Comparison of ENCODE assay signal across 15 cellular contexts in genomic region chr9:116484483-116484776, GRCh38.
DNase-seq lines count a peak whose midpoint lies in the region; ATAC-seq and TF ChIP-seq lines count a peak whose summit lies in the region.
"Had no signal": no experiment of that assay in that cellular context is flagged by ENCODE, and none has a peak within 500 bp of the region (broad histone marks: within the 10 kb centered on the region; RNA-seq: fewer than 3 reads in every experiment).

No MANE protein-coding gene starts in this region.

- no peak overlapping the region for H3K27ac ChIP-seq in right cardiac atrium (ENCODE audit: low read length)
- H3K27ac ChIP-seq in heart left ventricle = no peak overlapping the region
- peak overlapping the region; percentile 7 for H3K27ac ChIP-seq in lower lobe of right lung
- H3K27ac ChIP-seq in tibial artery = peak overlapping the region; percentile 44 to 67
- H3K27ac ChIP-seq: BLaER1 treated with 17β-estradiol and CSF1 and Interleukin-3, amounts not matched to agents 10 nM and 100 nM had no signal

- no peak for TF ChIP-seq CTCF in heart left ventricle (IDR thresholded peaks at IDR 0.05)
- no peak for TF ChIP-seq CTCF in lower lobe of right lung (IDR thresholded peaks at IDR 0.05)
- TF ChIP-seq CTCF in tibial artery (IDR thresholded peaks at IDR 0.05) = no peak

- no peaks in the 10 kb centered on the region for H3K9me3 ChIP-seq in right cardiac atrium (ENCODE audit: control insufficient read depth, low read length)
- H3K9me3 ChIP-seq in heart left ventricle = no peaks in the 10 kb centered on the region
- H3K9me3 ChIP-seq in lower lobe of right lung = no peaks in the 10 kb centered on the region
- no peaks in the 10 kb centered on the region for H3K9me3 ChIP-seq in tibial artery
- H3K9me3 ChIP-seq: BLaER1 treated with 17β-estradiol and CSF1 and Interleukin-3, amounts not matched to agents 10 nM and 100 nM had no signal

- DNase-seq in right cardiac atrium = peak in 2 of 3 donors; percentile 54 to 73
- no peak for DNase-seq in heart left ventricle
- no peak for DNase-seq in lower lobe of right lung
- peak in 1 of 2 donors; percentile 28 for DNase-seq in tibial artery
- no peak for DNase-seq in NOMO-1 treated with dmso at 0.1 percent for 144 hours (lab: John Stamatoyannopoulos, UW; ENCODE audit: unreplicated experiment)
- DNase-seq in putamen (ENCODE audit: low spot score) = no peak
- DNase-seq: 8988T; CD4-positive, CD25-positive, alpha-beta regulatory T cell; DMS53; GF-D8; H7; IMR-90 had no signal

- peaks cover 0 to 5% (median 0%) of the 10 kb centered on the region in 9 donors for H3K36me3 ChIP-seq in heart left ventricle
- no peaks in the 10 kb centered on the region for H3K36me3 ChIP-seq in lower lobe of right lung
- H3K36me3 ChIP-seq in tibial artery = no peaks in the 10 kb centered on the region

- H3K27me3 ChIP-seq in right cardiac atrium (ENCODE audit: control insufficient read depth, insufficient read depth) (no peaks in the 10 kb centered on the region), heart left ventricle (no peaks in the 10 kb centered on the region), lower lobe of right lung (ENCODE audit: low read depth) (no peaks in the 10 kb centered on the region), tibial artery (no peaks in the 10 kb centered on the region)
- H3K27me3 ChIP-seq: BLaER1 treated with 17β-estradiol and CSF1 and Interleukin-3, amounts not matched to agents 10 nM and 100 nM had no signal

- no peak overlapping the region for H3K4me3 ChIP-seq in right cardiac atrium (ENCODE audit: low read length)
- no peak overlapping the region for H3K4me3 ChIP-seq in heart left ventricle
- no peak overlapping the region for H3K4me3 ChIP-seq in lower lobe of right lung
- H3K4me3 ChIP-seq in tibial artery = no peak overlapping the region
- H3K4me3 ChIP-seq: BLaER1 treated with 17β-estradiol and CSF1 and Interleukin-3, amounts not matched to agents 10 nM and 100 nM; GM23338 had no signal

- WGBS in right cardiac atrium = 30% methylated on average over 5 of the region's 5 CpGs
- 79 to 88% (median 83%) methylated on average over 5 of the region's 5 CpGs for WGBS in heart left ventricle, 4 donors

- intact Hi-C loops in right cardiac atrium (cut with DNase I) (loop anchor here in 1 of 4 donors (10.0 kb wide), 1 partner anchor 330 kb away; the partner anchor contains the start of gene PAPPA), heart left ventricle (cut with DNase I) (no loop called here), lower lobe of right lung (cut with DNase I) (no loop called here), tibial artery (cut with DNase I; ENCODE audit: low total_unique reads) (loop anchor here (10.0 kb wide), 1 partner anchor 890 kb away; no protein-coding TSS in a partner anchor)

- TF ChIP-seq POLR2A in heart left ventricle (IDR thresholded peaks at IDR 0.05) = no peak

- peaks cover 13% of the 10 kb centered on the region for H3K4me1 ChIP-seq in right cardiac atrium (ENCODE audit: control insufficient read depth, insufficient read depth, low read length)
- peaks cover 0 to 16% (median 0%) of the 10 kb centered on the region in 12 donors for H3K4me1 ChIP-seq in heart left ventricle
- H3K4me1 ChIP-seq in lower lobe of right lung = peaks cover 1% of the 10 kb centered on the region
- H3K4me1 ChIP-seq in tibial artery = peaks cover 0 to 21% (median 19%) of the 10 kb centered on the region in 4 donors
- H3K4me1 ChIP-seq: BLaER1 treated with 17β-estradiol and CSF1 and Interleukin-3, amounts not matched to agents 10 nM and 100 nM had no signal

- ATAC-seq in right cardiac atrium (peak; percentile 66 to 73), heart left ventricle (no peak), lower lobe of right lung (no peak), HG02678 (IDR thresholded peaks at IDR 0.05; ENCODE audit: unreplicated experiment) (no peak)
- ATAC-seq: GM23338 had no signal

Comparison
In these comparisons a context has a peak if more than half of its experiments do, and no peak if none do; other contexts are left out.
1. ATAC-seq: peak in right cardiac atrium (2 of 2); none in heart left ventricle (0 of 4), lower lobe of right lung (0 of 2) and HG02678 (single experiment).
2. DNase-seq: peak in right cardiac atrium (2 of 3); none in heart left ventricle (0 of 5), lower lobe of right lung (single experiment), NOMO-1 treated with dmso at 0.1 percent for 144 hours (single experiment) and putamen (single experiment).
3. H3K27ac ChIP-seq: peak in lower lobe of right lung (single experiment) and tibial artery (2 of 2); none in right cardiac atrium (single experiment) and heart left ventricle (0 of 12).